8 cellular contexts compared by ENCODE assay signal in the genomic region with DNA sequence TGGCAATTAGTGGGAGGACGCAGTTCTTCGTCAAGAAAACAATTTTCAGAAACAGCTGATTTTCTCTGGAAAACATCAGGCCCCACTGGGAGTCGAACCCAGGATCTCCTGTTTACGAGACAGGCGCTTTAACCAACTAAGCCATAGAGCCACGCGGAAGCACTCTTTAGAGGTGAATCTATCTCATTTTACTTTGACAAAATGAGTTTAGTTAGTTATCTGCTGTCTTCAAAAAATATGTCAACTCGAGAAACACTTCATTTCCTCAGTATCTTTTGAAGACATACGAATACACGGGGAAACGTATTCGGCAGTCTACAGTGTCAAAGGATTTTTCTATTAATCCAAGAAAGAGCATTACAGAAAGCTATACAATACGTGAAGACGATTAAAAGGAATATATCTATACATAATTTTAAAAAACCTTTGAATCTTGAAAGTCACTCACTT. TPM values are rescaled to one million over a fixed set of nuclear protein-coding genes. Genes with fewer than 3 reads are reported as not detected.
DNase-seq lines count a peak whose midpoint lies in the region; ATAC-seq and TF ChIP-seq lines count a peak whose summit lies in the region.

No MANE protein-coding gene starts in this region.

- H3K4me3 Mint-ChIP-seq in activated CD8-positive, alpha-beta T cell treated with anti-CD3 and anti-CD28 coated beads for 36 hours: peak overlapping the region; percentile 71
- H3K4me3 Mint-ChIP-seq in glutamatergic neuron (ENCODE audit: unreplicated experiment): peak overlapping the region; percentile 72

- CTCF ChIA-PET in activated CD8-positive, alpha-beta T cell treated with anti-CD3 and anti-CD28 coated beads for 36 hours (lab: Charles Lee): interaction anchor here (0.9 to 1.2 kb wide), 2 partner anchors 10 to 133 kb away, joined by 3 read pairs; no protein-coding TSS in a partner anchor

- 3% methylated on average over 10 of the region's 14 CpGs for WGBS in HUES64
- WGBS in stomach, 5 donors: 27 to 33% (median 32%) methylated on average over 14 of the region's 14 CpGs

- peaks cover 56% of the 10 kb centered on the region for H3K27me3 Mint-ChIP-seq in activated CD8-positive, alpha-beta T cell treated with anti-CD3 and anti-CD28 coated beads for 36 hours
- no peaks in the 10 kb centered on the region for H3K27me3 Mint-ChIP-seq in glutamatergic neuron (ENCODE audit: unreplicated experiment)

- POLR2A ChIA-PET in activated CD8-positive, alpha-beta T cell treated with anti-CD3 and anti-CD28 coated beads for 36 hours (lab: Charles Lee): interaction anchor here (1.3 kb wide), 1 partner anchor 10 kb away, joined by 4 read pairs; no protein-coding TSS in a partner anchor

- peak overlapping the region; percentile 69 for H3K27ac Mint-ChIP-seq in activated CD8-positive, alpha-beta T cell treated with anti-CD3 and anti-CD28 coated beads for 36 hours
- no peak overlapping the region for H3K27ac Mint-ChIP-seq in glutamatergic neuron (ENCODE audit: unreplicated experiment)

- TF ChIP-seq EP300 in stomach (IDR thresholded peaks at IDR 0.05): no peak

- DNase-seq in Daoy (ENCODE audit: low read depth) (peak; percentile 85), glutamatergic neuron (no peak), T1000 (lab: John Stamatoyannopoulos, UW) (no peak), stomach (no peak)
- DNase-seq in activated CD8-positive, alpha-beta T cell treated with anti-CD3 and anti-CD28 coated beads for 36 hours: peak; percentile 56
- DNase-seq in stimulated activated CD4-positive, alpha-beta T cell treated with anti-CD3 and anti-CD28 coated beads, Interleukin-4, amount 100 ng/mL, for 4 hours: peak; percentile 15 to 18

- H3K27ac ChIP-seq in HUES64 (ENCODE audit: low read depth, low read length) (peak overlapping the region; percentile 42; the same call in 1 of the 2 replicates), stomach (peak overlapping the region in 1 of 5 donors; percentile 73)

- no peaks in the 10 kb centered on the region for H3K4me1 ChIP-seq in HUES64 (ENCODE audit: insufficient read depth, low read length)
- H3K4me1 ChIP-seq in stomach: peaks cover 0 to 16% (median 6%) of the 10 kb centered on the region in 4 donors

- H3K27me3 ChIP-seq in HUES64 (ENCODE audit: insufficient read depth, low read length) (peaks cover 3% of the 10 kb centered on the region; the same call in 1 of the 2 replicates), stomach (peaks cover 0 to 78% (median 25%) of the 10 kb centered on the region in 3 donors)

- H3K4me3 ChIP-seq in HUES64 (ENCODE audit: low read length) (peak overlapping the region; percentile 93), stomach (peak overlapping the region in 2 of 4 donors; percentile 28 to 32)

- ATAC-seq in activated CD8-positive, alpha-beta T cell treated with anti-CD3 and anti-CD28 coated beads for 36 hours: peak; percentile 45
- no peak for ATAC-seq in HG03045 (IDR thresholded peaks at IDR 0.05; ENCODE audit: unreplicated experiment)

- H3K4me1 Mint-ChIP-seq in activated CD8-positive, alpha-beta T cell treated with anti-CD3 and anti-CD28 coated beads for 36 hours (ENCODE audit: low read depth): peaks cover 25% of the 10 kb centered on the region
- H3K4me1 Mint-ChIP-seq in glutamatergic neuron (ENCODE audit: low read depth, unreplicated experiment): peaks cover 5% of the 10 kb centered on the region

- no peaks in the 10 kb centered on the region for H3K36me3 Mint-ChIP-seq in activated CD8-positive, alpha-beta T cell treated with anti-CD3 and anti-CD28 coated beads for 36 hours (ENCODE audit: low read depth)
- no peaks in the 10 kb centered on the region for H3K36me3 Mint-ChIP-seq in glutamatergic neuron (ENCODE audit: unreplicated experiment)

- peaks cover 4% of the 10 kb centered on the region for H3K9me3 Mint-ChIP-seq in activated CD8-positive, alpha-beta T cell treated with anti-CD3 and anti-CD28 coated beads for 36 hours
- peaks cover 9% of the 10 kb centered on the region for H3K9me3 Mint-ChIP-seq in glutamatergic neuron (ENCODE audit: unreplicated experiment)

- TF ChIP-seq CTCF in activated CD8-positive, alpha-beta T cell treated with anti-CD3 and anti-CD28 coated beads for 36 hours (IDR thresholded peaks at IDR 0.05): no peak
- no peak for TF ChIP-seq CTCF in glutamatergic neuron (IDR thresholded peaks at IDR 0.05; ENCODE audit: partially characterized antibody, unreplicated experiment)
- TF ChIP-seq CTCF in stomach (IDR thresholded peaks at IDR 0.05): no peak

- H3K36me3 ChIP-seq in HUES64 (ENCODE audit: insufficient read depth, low read length): no peaks in the 10 kb centered on the region
- no peaks in the 10 kb centered on the region for H3K36me3 ChIP-seq in stomach

- intact Hi-C loops in activated CD8-positive, alpha-beta T cell treated with anti-CD3 and anti-CD28 coated beads for 36 hours (cut with micrococcal nuclease): no loop called here
- intact Hi-C loops in stomach (cut with DNase I; ENCODE audit: low total_unique reads): no loop called here

- no peak for TF ChIP-seq POLR2A in stomach (IDR thresholded peaks at IDR 0.05)

- H3K9me3 ChIP-seq in HUES64 (ENCODE audit: insufficient read depth, low read depth, low read length) (no peaks in the 10 kb centered on the region), stomach (peaks cover 0 to 8% (median 4%) of the 10 kb centered on the region in 4 donors)

- H3K9ac ChIP-seq in HUES64 (ENCODE audit: low read depth, low read length): peak overlapping the region; percentile 57; the same call in 1 of the 2 replicates

RNA-seq across cellular contexts. Expression of a gene that starts 26.7 kb away (rescaled TPM):
- not detected in 2 replicates for total RNA-seq in Daoy (2014; rRNA removed; shearing (Covaris generic))
- not detected for polyA plus RNA-seq in HUES64 (2013, experiment 1 of 2)
- not detected for polyA plus RNA-seq in HUES64 (2013, experiment 2 of 2)
- total RNA-seq in activated CD8-positive, alpha-beta T cell treated with anti-CD3 and anti-CD28 coated beads for 36 hours: not detected
- total RNA-seq in glutamatergic neuron (ENCODE audit: unreplicated experiment): not detected
- not detected for total RNA-seq in stomach
- polyA plus RNA-seq in stomach: not detected

RNA-seq across cellular contexts. Expression of a gene that starts 36.7 kb away (rescaled TPM):
- not detected in 2 replicates for total RNA-seq in Daoy (2014; rRNA removed; shearing (Covaris generic))
- not detected for polyA plus RNA-seq in HUES64 (2013, experiment 1 of 2)
- not detected for polyA plus RNA-seq in HUES64 (2013, experiment 2 of 2)
- total RNA-seq in activated CD8-positive, alpha-beta T cell treated with anti-CD3 and anti-CD28 coated beads for 36 hours: not detected
- total RNA-seq in glutamatergic neuron (ENCODE audit: unreplicated experiment): not detected
- not detected for total RNA-seq in stomach
- not detected for polyA plus RNA-seq in stomach

RNA-seq across cellular contexts. Expression of a gene that starts 45.6 kb away (rescaled TPM):
- total RNA-seq in Daoy (2014; rRNA removed; shearing (Covaris generic)): 3.4 and 8.4 TPM in 2 replicates
- polyA plus RNA-seq in HUES64 (2013, experiment 1 of 2): 4.7 TPM
- polyA plus RNA-seq in HUES64 (2013, experiment 2 of 2): 3.9 TPM
- 1 to 10 TPM; 1.1 to 1.6 TPM for total RNA-seq in activated CD8-positive, alpha-beta T cell treated with anti-CD3 and anti-CD28 coated beads for 36 hours
- total RNA-seq in glutamatergic neuron (ENCODE audit: unreplicated experiment): 18.2 TPM
- 1 to 10 TPM in 1 of 5 donors, under 1 TPM in 1, not detected in 3; 0.58 to 5.3 TPM for total RNA-seq in stomach
- under 1 TPM in 2 of 3 donors, not detected in 1; 0.23 to 0.75 TPM for polyA plus RNA-seq in stomach

Comparison
In these comparisons a context has a peak if more than half of its experiments do, and no peak if none do; other contexts are left out.
1. DNase-seq: peak in Daoy (single experiment), activated CD8-positive, alpha-beta T cell treated with anti-CD3 and anti-CD28 coated beads for 36 hours (single experiment) and stimulated activated CD4-positive, alpha-beta T cell treated with anti-CD3 and anti-CD28 coated beads, Interleukin-4, amount 100 ng/mL, for 4 hours (2 of 2); none in glutamatergic neuron (single experiment), T1000 (single experiment) and stomach (single experiment).